In genomic region chr4:83197555-83198235, GRCh38 we compare ENCODE assay signal across 13 cellular contexts.
DNase-seq lines count a peak whose midpoint lies in the region; FAIRE-seq and TF ChIP-seq lines count a peak whose summit lies in the region.
"Had no signal": no experiment of that assay in that cellular context is flagged by ENCODE, and none has a peak within 500 bp of the region (broad histone marks: within the 10 kb centered on the region; RNA-seq: fewer than 3 reads in every experiment).

No MANE protein-coding gene starts in this region.

- H3K36me3 ChIP-seq in endodermal cell (ENCODE audit: control insufficient read depth, insufficient read depth, low read length), result no peaks in the 10 kb centered on the region
- H3K36me3 ChIP-seq: ascending aorta, pancreas, thoracic aorta had no signal

- H3K9ac ChIP-seq in endodermal cell (ENCODE audit: extremely low read depth, low read length, poor library complexity, severe bottlenecking), result no peak overlapping the region

- FAIRE-seq in GM12892 (lab: Jason Lieb, UNC), result peak; percentile 81
- FAIRE-seq: islet of Langerhans, pancreas had no signal

- peaks cover 18% of the 10 kb centered on the region for H3K4me1 Mint-ChIP-seq in endodermal cell

- no peaks in the 10 kb centered on the region for H3K27me3 Mint-ChIP-seq in endodermal cell (ENCODE audit: insufficient read depth)

- no peak overlapping the region for H3K27ac Mint-ChIP-seq in endodermal cell

- H3K9me3 ChIP-seq in endodermal cell (ENCODE audit: control insufficient read depth, low read length), result no peaks in the 10 kb centered on the region
- H3K9me3 ChIP-seq: ascending aorta, pancreas, thoracic aorta had no signal

- no peak overlapping the region for H3K4me3 Mint-ChIP-seq in endodermal cell

- no peak for TF ChIP-seq CTCF in endodermal cell (conservative IDR thresholded peaks at IDR 0.05)

- no peaks in the 10 kb centered on the region for H3K27me3 ChIP-seq in endodermal cell (ENCODE audit: control insufficient read depth, insufficient read depth, low read length, poor library complexity, severe bottlenecking)
- H3K27me3 ChIP-seq: ascending aorta, pancreas had no signal

- 81 to 84% methylated on average over 8 to 10 of the region's 10 CpGs for WGBS in endodermal cell (ENCODE audit: insufficient coverage in 1 of 2, insufficient read length in 1 of 2), 2 experiments

- no peaks in the 10 kb centered on the region for H3K4me1 ChIP-seq in endodermal cell (ENCODE audit: control insufficient read depth, insufficient read depth, low read length)
- H3K4me1 ChIP-seq: ascending aorta, pancreas had no signal

- no peak for TF ChIP-seq POLR2A in GM12892 (IDR thresholded peaks at IDR 0.05; ENCODE audit: low read depth, low read length)

- H3K36me3 Mint-ChIP-seq in endodermal cell (ENCODE audit: low read depth), result no peaks in the 10 kb centered on the region

- no peak overlapping the region for H3K27ac ChIP-seq in endodermal cell (ENCODE audit: low read depth, low read length)
- H3K27ac ChIP-seq: ascending aorta, pancreas, thoracic aorta had no signal

- no peaks in the 10 kb centered on the region for H3K9me3 Mint-ChIP-seq in endodermal cell

- no peak overlapping the region for H3K4me3 ChIP-seq in endodermal cell (ENCODE audit: low read length)
- H3K4me3 ChIP-seq: ascending aorta, pancreas, thoracic aorta had no signal

- DNase-seq in GM12892 (ENCODE audit: insufficient read length) (no peak), NOMO-1 (lab: John Stamatoyannopoulos, UW; ENCODE audit: unreplicated experiment in 2 of 2) (peak; percentile 91 to 98), endodermal cell (peak; percentile 78), midbrain (lab: John Stamatoyannopoulos, UW) (peak; percentile 27), OCI-M2 (lab: John Stamatoyannopoulos, UW; ENCODE audit: unreplicated experiment) (no peak), HPDE6-E6E7 (ENCODE audit: extremely low spot score) (no peak), glomerular visceral epithelial cell (ENCODE audit: extremely low spot score) (no peak)
- no peak for DNase-seq in activated CD4-positive, alpha-beta T cell treated with anti-CD3 and anti-CD28 coated beads for 1 hour
- DNase-seq: NCI-H2227 treated with DMSO at 0.1 percent for 48 hours had no signal

Comparison
In these comparisons a context has a peak if more than half of its experiments do, and no peak if none do; other contexts are left out.
1. DNase-seq: peak in NOMO-1 (2 of 2), endodermal cell (single experiment) and midbrain (single experiment); none in GM12892 (single experiment), OCI-M2 (single experiment), HPDE6-E6E7 (single experiment), glomerular visceral epithelial cell (single experiment) and activated CD4-positive, alpha-beta T cell treated with anti-CD3 and anti-CD28 coated beads for 1 hour (single experiment).